1 cellular context compared by ENCODE assay signal in genomic region chr1:18899363-18900049, GRCh38.
TF ChIP-seq lines count a peak whose summit lies in the region.

No MANE protein-coding gene starts in this region.

TF ChIP-seq in HepG2, 621 proteins besides CTCF, POLR2A, EP300 and RAD21:
- TF ChIP-seq KDM1A (CRISPR knock-in tag; IDR thresholded peaks at IDR 0.05) (0 out of 2 replicates have a peak, but pooled peaks have one; percentile 49), ETV5 (CRISPR knock-in tag; IDR thresholded peaks at IDR 0.05; ENCODE audit: borderline replicate concordance) (peak; percentile 25; the same call in 1 of the 2 replicates), ZNF639 (CRISPR knock-in tag; conservative IDR thresholded peaks at IDR 0.05) (no peak), ZNF777 (CRISPR knock-in tag; IDR thresholded peaks at IDR 0.05) (no peak), ONECUT2 (CRISPR knock-in tag; IDR thresholded peaks at IDR 0.05) (peak; percentile 81), ZNF629 (CRISPR knock-in tag; conservative IDR thresholded peaks at IDR 0.05) (peak; percentile 97), RBFOX2 (IDR thresholded peaks at IDR 0.05; ENCODE audit: low read depth, low read length) (peak; percentile 30; the same call in 1 of the 2 replicates), ZMYM3 (CRISPR knock-in tag; IDR thresholded peaks at IDR 0.05) (peak; percentile 77), FOXA3 (CRISPR knock-in tag; IDR thresholded peaks at IDR 0.05) (no peak), SATB2 (CRISPR knock-in tag; IDR thresholded peaks at IDR 0.05) (0 out of 2 replicates have a peak, but pooled peaks have one; percentile 30), ADNP (CRISPR knock-in tag; IDR thresholded peaks at IDR 0.05) (peak; percentile 41; the same call in 1 of the 2 replicates), MZF1 (CRISPR knock-in tag; IDR thresholded peaks at IDR 0.05; ENCODE audit: borderline replicate concordance) (no peak), TFE3 (CRISPR knock-in tag; IDR thresholded peaks at IDR 0.05) (peak; percentile 17; the same call in 1 of the 2 replicates), ZNF24 (IDR thresholded peaks at IDR 0.05) (peak; percentile 38; the same call in 1 of the 2 replicates)
